ENCODE assay signal across 27 cellular contexts in the genomic region with DNA sequence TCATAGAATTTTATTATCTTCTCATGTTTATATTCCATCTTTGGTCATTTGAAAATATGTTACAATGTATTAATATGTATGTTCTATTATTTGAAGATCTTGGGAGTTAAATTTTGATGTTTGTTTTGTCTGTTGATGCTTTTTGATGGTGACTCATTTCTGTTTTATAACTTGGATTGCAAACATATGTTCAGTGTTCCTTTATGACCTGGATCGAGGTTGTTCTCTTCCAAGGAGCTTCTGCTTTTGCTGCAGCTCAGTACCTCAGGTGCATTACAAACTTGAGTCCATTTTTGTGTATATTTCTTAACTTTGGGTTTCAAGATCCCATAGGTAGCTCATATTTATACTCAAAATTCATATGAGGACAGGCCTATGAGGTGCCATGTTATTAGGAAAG. TPM values are rescaled to one million over a fixed set of nuclear protein-coding genes. Genes with fewer than 3 reads are reported as not detected.
"Had no signal": no experiment of that assay in that cellular context is flagged by ENCODE, and none has a peak within 500 bp of the region (broad histone marks: within the 10 kb centered on the region; RNA-seq: fewer than 3 reads in every experiment).

No MANE protein-coding gene starts in this region.

- H3K27me3 ChIP-seq: dorsolateral prefrontal cortex, gastrocnemius medialis, heart left ventricle, hepatocyte, left lung, neural progenitor cell, testis, tibial nerve, upper lobe of right lung, uterus had no signal

- H3K9me3 ChIP-seq: gastrocnemius medialis, heart left ventricle, left lung, mucosa of descending colon, spleen, testis, tibial nerve, upper lobe of right lung, uterus had no signal

- H3K79me2 ChIP-seq: hepatocyte, parathyroid adenoma had no signal

- H3K9ac ChIP-seq: neural progenitor cell, parathyroid adenoma had no signal

- H3K4me1 ChIP-seq: neural progenitor cell, parathyroid adenoma, spleen, testis, tibial nerve had no signal

- H3K27ac ChIP-seq: epithelial cell of prostate, hepatocyte, left lung, neural progenitor cell, parathyroid adenoma, skin epidermis, spleen, testis, tibial nerve had no signal

- H2AFZ ChIP-seq: hepatocyte, neural progenitor cell, parathyroid adenoma had no signal

- DNase-seq: cortex of kidney; effector CD4-positive, alpha-beta T cell; gastrocnemius medialis; kidney; left lung; mesenchymal stem cell; mucosa of descending colon; naive thymus-derived CD4-positive, alpha-beta T cell; right cardiac atrium; spleen; stimulated activated CD4-positive, alpha-beta T cell treated with anti-CD3 and anti-CD28 coated beads, Interleukin-4, amount 100 ng/mL, for 4 hours; stimulated activated naive CD8-positive, alpha-beta T cell treated with anti-CD3 and anti-CD28 coated beads, Interleukin-15, Interleukin-2, amounts not matched to agents 100 U/mL and 50 U/mL, for 24 hours; testis had no signal

- H3K36me3 ChIP-seq: gastrocnemius medialis, heart left ventricle, left lung, neural progenitor cell, spleen, upper lobe of right lung, uterus had no signal

- H3K4me3 ChIP-seq: dorsolateral prefrontal cortex, gastrocnemius medialis, heart left ventricle, hepatocyte, left lung, mucosa of descending colon, neural progenitor cell, skin epidermis, spleen, testis, tibial nerve, upper lobe of right lung, uterus had no signal

- H3K4me2 ChIP-seq: hepatocyte, neural progenitor cell had no signal

- ATAC-seq: esophagus mucosa; gastrocnemius medialis; naive thymus-derived CD4-positive, alpha-beta T cell; right cardiac atrium; stimulated activated memory B cell treated with anti-CD40 and anti-IgM and Interleukin-4, amounts not matched to agents 10 μg/mL and 1 μg/mL and 100 μg/mL, for 72 hours; stimulated activated naive CD8-positive, alpha-beta T cell treated with anti-CD3 and anti-CD28 coated beads, Interleukin-15, Interleukin-2, amounts not matched to agents 100 U/mL and 50 U/mL, for 24 hours had no signal

RNA-seq across cellular contexts. Expression of gene ESYT3, which starts 37.1 kb away (rescaled TPM):
- total RNA-seq: glomerular endothelial cell, lung microvascular endothelial cell, spleen had no signal
